1 cellular context compared by ENCODE assay signal in the genomic region with DNA sequence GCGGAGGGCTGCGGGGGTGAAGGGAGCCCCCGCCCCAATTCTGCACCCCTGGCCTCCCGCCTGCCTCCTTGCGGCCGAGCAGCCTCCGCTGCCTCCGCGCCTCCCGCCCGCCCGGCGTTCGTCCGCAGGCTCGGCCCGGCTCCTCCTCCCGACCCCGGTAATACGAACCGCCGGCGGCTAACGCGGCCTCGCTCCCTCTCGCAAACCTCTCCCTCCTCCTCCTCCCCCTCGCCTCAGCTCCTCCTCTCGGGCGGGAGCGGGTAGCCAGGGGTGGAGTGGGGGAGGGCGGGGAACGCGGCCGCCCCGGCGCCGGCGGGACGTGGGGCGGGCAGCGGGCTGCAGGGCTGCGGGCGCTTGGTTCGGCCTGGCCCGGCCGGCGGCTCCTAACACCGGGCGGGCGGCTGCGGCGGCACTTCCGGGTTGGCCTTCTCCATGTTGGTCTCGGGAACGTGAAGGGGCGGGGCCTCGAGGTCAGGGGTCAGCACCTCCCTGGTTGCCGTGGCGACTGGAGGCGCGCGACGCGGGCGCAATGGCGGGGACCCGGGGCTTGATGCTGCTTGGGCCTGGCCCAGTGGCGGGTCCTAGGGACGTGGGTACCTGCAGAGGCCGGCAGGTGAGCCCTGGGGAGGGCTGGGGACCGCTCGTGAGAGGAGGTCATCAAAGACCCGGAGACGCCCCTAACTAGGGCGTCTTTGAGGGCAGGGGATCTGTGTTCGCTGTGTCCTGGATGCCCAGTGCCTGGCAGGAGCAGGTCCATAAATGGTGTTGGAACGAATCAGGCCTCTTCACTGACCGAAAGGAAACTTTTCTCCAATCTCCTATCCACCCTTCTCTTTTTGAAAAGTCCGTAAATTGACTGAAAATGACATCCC.
TF ChIP-seq lines count a peak whose summit lies in the region.

A gene with protein sequence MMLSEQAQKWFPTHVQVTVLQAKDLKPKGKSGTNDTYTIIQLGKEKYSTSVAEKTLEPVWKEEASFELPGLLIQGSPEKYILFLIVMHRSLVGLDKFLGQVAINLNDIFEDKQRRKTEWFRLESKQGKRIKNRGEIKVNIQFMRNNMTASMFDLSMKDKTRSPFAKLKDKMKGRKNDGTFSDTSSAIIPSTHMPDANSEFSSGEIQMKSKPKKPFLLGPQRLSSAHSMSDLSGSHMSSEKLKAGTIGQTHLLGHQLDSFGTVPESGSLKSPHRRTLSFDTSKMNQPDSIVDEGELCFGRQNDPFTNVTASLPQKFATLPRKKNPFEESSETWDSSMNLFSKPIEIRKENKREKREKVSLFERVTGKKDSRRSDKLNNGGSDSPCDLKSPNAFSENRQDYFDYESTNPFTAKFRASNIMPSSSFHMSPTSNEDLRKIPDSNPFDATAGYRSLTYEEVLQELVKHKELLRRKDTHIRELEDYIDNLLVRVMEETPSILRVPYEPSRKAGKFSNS (minus strand): TSS at position 451 of the 872 bp plus-strand sequence. CDS start 778 bp downstream, outside the sequence.

TF ChIP-seq in GM12878, 131 proteins besides CTCF, POLR2A, EP300 and RAD21 (continued from another document):
- TF ChIP-seq, protein P1, sequence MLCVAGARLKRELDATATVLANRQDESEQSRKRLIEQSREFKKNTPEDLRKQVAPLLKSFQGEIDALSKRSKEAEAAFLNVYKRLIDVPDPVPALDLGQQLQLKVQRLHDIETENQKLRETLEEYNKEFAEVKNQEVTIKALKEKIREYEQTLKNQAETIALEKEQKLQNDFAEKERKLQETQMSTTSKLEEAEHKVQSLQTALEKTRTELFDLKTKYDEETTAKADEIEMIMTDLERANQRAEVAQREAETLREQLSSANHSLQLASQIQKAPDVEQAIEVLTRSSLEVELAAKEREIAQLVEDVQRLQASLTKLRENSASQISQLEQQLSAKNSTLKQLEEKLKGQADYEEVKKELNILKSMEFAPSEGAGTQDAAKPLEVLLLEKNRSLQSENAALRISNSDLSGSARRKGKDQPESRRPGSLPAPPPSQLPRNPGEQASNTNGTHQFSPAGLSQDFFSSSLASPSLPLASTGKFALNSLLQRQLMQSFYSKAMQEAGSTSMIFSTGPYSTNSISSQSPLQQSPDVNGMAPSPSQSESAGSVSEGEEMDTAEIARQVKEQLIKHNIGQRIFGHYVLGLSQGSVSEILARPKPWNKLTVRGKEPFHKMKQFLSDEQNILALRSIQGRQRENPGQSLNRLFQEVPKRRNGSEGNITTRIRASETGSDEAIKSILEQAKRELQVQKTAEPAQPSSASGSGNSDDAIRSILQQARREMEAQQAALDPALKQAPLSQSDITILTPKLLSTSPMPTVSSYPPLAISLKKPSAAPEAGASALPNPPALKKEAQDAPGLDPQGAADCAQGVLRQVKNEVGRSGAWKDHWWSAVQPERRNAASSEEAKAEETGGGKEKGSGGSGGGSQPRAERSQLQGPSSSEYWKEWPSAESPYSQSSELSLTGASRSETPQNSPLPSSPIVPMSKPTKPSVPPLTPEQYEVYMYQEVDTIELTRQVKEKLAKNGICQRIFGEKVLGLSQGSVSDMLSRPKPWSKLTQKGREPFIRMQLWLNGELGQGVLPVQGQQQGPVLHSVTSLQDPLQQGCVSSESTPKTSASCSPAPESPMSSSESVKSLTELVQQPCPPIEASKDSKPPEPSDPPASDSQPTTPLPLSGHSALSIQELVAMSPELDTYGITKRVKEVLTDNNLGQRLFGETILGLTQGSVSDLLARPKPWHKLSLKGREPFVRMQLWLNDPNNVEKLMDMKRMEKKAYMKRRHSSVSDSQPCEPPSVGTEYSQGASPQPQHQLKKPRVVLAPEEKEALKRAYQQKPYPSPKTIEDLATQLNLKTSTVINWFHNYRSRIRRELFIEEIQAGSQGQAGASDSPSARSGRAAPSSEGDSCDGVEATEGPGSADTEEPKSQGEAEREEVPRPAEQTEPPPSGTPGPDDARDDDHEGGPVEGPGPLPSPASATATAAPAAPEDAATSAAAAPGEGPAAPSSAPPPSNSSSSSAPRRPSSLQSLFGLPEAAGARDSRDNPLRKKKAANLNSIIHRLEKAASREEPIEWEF (IDR thresholded peaks at IDR 0.05; ENCODE audit: insufficient replicate concordance, low read depth, low read length): no peak
- TF ChIP-seq KLF5 (IDR thresholded peaks at IDR 0.05; ENCODE audit: partially characterized antibody) (peak; percentile 49), ZZZ3 (IDR thresholded peaks at IDR 0.05; ENCODE audit: control insufficient read depth, insufficient read length, low read depth) (no peak), SMAD5 (IDR thresholded peaks at IDR 0.05; ENCODE audit: low read depth) (no peak), SUZ12 (IDR thresholded peaks at IDR 0.05; ENCODE audit: unreplicated experiment) (no peak), SREBF1 (IDR thresholded peaks at IDR 0.05; ENCODE audit: low read length) (peak; percentile 56; the same call in 1 of the 2 replicates), IRF4 (IDR thresholded peaks at IDR 0.05; ENCODE audit: low read depth, low read length) (no peak), TAF1 (IDR thresholded peaks at IDR 0.05; ENCODE audit: borderline replicate concordance, low read depth, low read length) (peak; percentile 92), ZBED1 (IDR thresholded peaks at IDR 0.05; ENCODE audit: borderline replicate concordance) (no peak), SMC3 (IDR thresholded peaks at IDR 0.05; ENCODE audit: borderline replicate concordance, low read length) (no peak), POLR2AphosphoS2 (IDR thresholded peaks at IDR 0.05; ENCODE audit: low read depth, low read length) (peak; percentile 39; the same call in 1 of the 2 replicates), MTA3 (IDR thresholded peaks at IDR 0.05; ENCODE audit: borderline replicate concordance, low read length) (no peak), TARDBP (IDR thresholded peaks at IDR 0.05; ENCODE audit: borderline replicate concordance) (no peak), ZNF274 (IDR thresholded peaks at IDR 0.05; ENCODE audit: insufficient read depth, insufficient read length) (no peak), MTA2 (IDR thresholded peaks at IDR 0.05; ENCODE audit: low read depth) (peak; percentile 38; the same call in 1 of the 2 replicates), SP1 (IDR thresholded peaks at IDR 0.05; ENCODE audit: low read depth, low read length) (peak; percentile 78), NBN (IDR thresholded peaks at IDR 0.05) (no peak), YY1 (IDR thresholded peaks at IDR 0.05; ENCODE audit: low read depth, low read length) (peak; percentile 96), BRCA1 (IDR thresholded peaks at IDR 0.05; ENCODE audit: low read depth, low read length) (no peak), RUNX3 (IDR thresholded peaks at IDR 0.05; ENCODE audit: low read length) (no peak), CBFB (IDR thresholded peaks at IDR 0.05; ENCODE audit: low read depth) (no peak), PAX8 (IDR thresholded peaks at IDR 0.05) (no peak), SMARCA5 (IDR thresholded peaks at IDR 0.05) (no peak; the same call in 1 of the 2 replicates), TCF7 (IDR thresholded peaks at IDR 0.05; ENCODE audit: borderline replicate concordance) (no peak), HDGF (IDR thresholded peaks at IDR 0.05) (no peak), RBBP5 (conservative IDR thresholded peaks at IDR 0.05) (no peak), LARP7 (IDR thresholded peaks at IDR 0.05) (peak; percentile 79), NFIC (IDR thresholded peaks at IDR 0.05; ENCODE audit: low read depth, low read length) (no peak), CHD4 (IDR thresholded peaks at IDR 0.05) (no peak), SPI1 (IDR thresholded peaks at IDR 0.05; ENCODE audit: borderline replicate concordance, insufficient read depth, low read depth, low read length) (no peak), CREB1 (IDR thresholded peaks at IDR 0.05; ENCODE audit: low read depth) (no peak), CREM (IDR thresholded peaks at IDR 0.05; ENCODE audit: low read depth) (peak; percentile 58; the same call in 1 of the 2 replicates), SRF (IDR thresholded peaks at IDR 0.05; ENCODE audit: low read depth in 2 of 2, low read length in 2 of 2) (peak in 1 of 2 experiments; percentile 27; a peak in 1 of 4 replicates)
- TF ChIP-seq, protein P2, sequence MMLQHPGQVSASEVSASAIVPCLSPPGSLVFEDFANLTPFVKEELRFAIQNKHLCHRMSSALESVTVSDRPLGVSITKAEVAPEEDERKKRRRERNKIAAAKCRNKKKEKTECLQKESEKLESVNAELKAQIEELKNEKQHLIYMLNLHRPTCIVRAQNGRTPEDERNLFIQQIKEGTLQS (IDR thresholded peaks at IDR 0.05; ENCODE audit: borderline replicate concordance, extremely low read depth, low read depth, low read length): no peak
- TF ChIP-seq, protein P3, sequence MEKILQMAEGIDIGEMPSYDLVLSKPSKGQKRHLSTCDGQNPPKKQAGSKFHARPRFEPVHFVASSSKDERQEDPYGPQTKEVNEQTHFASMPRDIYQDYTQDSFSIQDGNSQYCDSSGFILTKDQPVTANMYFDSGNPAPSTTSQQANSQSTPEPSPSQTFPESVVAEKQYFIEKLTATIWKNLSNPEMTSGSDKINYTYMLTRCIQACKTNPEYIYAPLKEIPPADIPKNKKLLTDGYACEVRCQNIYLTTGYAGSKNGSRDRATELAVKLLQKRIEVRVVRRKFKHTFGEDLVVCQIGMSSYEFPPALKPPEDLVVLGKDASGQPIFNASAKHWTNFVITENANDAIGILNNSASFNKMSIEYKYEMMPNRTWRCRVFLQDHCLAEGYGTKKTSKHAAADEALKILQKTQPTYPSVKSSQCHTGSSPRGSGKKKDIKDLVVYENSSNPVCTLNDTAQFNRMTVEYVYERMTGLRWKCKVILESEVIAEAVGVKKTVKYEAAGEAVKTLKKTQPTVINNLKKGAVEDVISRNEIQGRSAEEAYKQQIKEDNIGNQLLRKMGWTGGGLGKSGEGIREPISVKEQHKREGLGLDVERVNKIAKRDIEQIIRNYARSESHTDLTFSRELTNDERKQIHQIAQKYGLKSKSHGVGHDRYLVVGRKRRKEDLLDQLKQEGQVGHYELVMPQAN (conservative IDR thresholded peaks at IDR 0.05): peak; percentile 53; the same call in 1 of the 2 replicates
- TF ChIP-seq, protein P4, sequence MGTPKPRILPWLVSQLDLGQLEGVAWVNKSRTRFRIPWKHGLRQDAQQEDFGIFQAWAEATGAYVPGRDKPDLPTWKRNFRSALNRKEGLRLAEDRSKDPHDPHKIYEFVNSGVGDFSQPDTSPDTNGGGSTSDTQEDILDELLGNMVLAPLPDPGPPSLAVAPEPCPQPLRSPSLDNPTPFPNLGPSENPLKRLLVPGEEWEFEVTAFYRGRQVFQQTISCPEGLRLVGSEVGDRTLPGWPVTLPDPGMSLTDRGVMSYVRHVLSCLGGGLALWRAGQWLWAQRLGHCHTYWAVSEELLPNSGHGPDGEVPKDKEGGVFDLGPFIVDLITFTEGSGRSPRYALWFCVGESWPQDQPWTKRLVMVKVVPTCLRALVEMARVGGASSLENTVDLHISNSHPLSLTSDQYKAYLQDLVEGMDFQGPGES (IDR thresholded peaks at IDR 0.05): no peak
- TF ChIP-seq, protein P5, sequence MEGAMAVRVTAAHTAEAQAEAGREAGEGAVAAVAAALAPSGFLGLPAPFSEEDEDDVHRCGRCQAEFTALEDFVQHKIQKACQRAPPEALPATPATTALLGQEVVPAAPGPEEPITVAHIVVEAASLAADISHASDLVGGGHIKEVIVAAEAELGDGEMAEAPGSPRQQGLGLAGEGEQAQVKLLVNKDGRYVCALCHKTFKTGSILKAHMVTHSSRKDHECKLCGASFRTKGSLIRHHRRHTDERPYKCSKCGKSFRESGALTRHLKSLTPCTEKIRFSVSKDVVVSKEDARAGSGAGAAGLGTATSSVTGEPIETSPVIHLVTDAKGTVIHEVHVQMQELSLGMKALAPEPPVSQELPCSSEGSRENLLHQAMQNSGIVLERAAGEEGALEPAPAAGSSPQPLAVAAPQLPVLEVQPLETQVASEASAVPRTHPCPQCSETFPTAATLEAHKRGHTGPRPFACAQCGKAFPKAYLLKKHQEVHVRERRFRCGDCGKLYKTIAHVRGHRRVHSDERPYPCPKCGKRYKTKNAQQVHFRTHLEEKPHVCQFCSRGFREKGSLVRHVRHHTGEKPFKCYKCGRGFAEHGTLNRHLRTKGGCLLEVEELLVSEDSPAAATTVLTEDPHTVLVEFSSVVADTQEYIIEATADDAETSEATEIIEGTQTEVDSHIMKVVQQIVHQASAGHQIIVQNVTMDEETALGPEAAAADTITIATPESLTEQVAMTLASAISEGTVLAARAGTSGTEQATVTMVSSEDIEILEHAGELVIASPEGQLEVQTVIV (IDR thresholded peaks at IDR 0.05; ENCODE audit: borderline replicate concordance, partially characterized antibody): no peak
- TF ChIP-seq, protein P6, sequence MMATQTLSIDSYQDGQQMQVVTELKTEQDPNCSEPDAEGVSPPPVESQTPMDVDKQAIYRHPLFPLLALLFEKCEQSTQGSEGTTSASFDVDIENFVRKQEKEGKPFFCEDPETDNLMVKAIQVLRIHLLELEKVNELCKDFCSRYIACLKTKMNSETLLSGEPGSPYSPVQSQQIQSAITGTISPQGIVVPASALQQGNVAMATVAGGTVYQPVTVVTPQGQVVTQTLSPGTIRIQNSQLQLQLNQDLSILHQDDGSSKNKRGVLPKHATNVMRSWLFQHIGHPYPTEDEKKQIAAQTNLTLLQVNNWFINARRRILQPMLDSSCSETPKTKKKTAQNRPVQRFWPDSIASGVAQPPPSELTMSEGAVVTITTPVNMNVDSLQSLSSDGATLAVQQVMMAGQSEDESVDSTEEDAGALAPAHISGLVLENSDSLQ (IDR thresholded peaks at IDR 0.05): no peak
- TF ChIP-seq, protein P7, sequence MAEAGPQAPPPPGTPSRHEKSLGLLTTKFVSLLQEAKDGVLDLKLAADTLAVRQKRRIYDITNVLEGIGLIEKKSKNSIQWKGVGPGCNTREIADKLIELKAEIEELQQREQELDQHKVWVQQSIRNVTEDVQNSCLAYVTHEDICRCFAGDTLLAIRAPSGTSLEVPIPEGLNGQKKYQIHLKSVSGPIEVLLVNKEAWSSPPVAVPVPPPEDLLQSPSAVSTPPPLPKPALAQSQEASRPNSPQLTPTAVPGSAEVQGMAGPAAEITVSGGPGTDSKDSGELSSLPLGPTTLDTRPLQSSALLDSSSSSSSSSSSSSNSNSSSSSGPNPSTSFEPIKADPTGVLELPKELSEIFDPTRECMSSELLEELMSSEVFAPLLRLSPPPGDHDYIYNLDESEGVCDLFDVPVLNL (IDR thresholded peaks at IDR 0.05; ENCODE audit: low read depth, low read length): no peak
- TF ChIP-seq, protein P8, sequence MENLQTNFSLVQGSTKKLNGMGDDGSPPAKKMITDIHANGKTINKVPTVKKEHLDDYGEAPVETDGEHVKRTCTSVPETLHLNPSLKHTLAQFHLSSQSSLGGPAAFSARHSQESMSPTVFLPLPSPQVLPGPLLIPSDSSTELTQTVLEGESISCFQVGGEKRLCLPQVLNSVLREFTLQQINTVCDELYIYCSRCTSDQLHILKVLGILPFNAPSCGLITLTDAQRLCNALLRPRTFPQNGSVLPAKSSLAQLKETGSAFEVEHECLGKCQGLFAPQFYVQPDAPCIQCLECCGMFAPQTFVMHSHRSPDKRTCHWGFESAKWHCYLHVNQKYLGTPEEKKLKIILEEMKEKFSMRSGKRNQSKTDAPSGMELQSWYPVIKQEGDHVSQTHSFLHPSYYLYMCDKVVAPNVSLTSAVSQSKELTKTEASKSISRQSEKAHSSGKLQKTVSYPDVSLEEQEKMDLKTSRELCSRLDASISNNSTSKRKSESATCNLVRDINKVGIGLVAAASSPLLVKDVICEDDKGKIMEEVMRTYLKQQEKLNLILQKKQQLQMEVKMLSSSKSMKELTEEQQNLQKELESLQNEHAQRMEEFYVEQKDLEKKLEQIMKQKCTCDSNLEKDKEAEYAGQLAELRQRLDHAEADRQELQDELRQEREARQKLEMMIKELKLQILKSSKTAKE (IDR thresholded peaks at IDR 0.05; ENCODE audit: low read depth, poor library complexity, severe bottlenecking): no peak
